Comparison of ENCODE assay signal across 1 cellular context in the genomic region with DNA sequence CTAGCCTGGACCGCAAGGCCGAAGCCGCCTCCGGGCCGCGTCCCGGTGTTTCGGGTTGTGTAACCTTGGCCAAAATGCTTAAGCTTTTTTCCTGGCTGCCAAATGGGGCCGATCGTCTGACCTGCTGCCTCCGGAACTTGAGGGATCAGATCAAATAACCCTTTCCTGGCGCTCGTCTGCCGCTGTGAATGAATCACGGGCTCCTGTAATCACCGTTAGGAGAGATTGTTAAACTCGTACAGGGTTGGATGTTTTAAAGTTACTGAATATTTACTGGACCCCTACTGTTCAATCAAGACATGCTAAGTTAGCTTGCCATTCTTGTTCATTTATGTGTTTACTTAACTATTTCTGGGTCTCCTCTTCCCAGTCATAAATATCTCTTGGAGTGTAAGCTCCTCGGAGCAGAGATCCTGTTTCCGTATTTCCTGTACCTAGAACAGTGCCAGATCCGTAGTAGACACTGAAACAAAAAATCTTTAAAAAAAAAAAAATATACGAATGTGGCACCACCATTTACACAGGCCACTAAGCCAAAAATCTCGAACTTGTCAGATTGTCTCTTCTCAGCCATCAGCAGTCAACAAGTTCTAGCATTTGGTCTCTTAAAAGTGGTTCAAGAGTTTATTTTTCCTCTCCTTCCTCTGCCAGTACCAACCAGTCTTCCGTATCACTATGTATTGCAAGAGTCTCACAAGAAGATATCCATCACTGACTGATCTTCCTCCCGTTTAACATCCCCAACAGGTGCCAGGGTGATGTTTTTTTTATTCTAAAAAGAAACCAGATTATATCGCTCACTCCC.
TF ChIP-seq lines count a peak whose summit lies in the region.

No MANE protein-coding gene starts in this region.

TF ChIP-seq in HEK293, 187 proteins besides CTCF, POLR2A, EP300 and RAD21 (continued from another document and continues in another):
- TF ChIP-seq, protein P1, sequence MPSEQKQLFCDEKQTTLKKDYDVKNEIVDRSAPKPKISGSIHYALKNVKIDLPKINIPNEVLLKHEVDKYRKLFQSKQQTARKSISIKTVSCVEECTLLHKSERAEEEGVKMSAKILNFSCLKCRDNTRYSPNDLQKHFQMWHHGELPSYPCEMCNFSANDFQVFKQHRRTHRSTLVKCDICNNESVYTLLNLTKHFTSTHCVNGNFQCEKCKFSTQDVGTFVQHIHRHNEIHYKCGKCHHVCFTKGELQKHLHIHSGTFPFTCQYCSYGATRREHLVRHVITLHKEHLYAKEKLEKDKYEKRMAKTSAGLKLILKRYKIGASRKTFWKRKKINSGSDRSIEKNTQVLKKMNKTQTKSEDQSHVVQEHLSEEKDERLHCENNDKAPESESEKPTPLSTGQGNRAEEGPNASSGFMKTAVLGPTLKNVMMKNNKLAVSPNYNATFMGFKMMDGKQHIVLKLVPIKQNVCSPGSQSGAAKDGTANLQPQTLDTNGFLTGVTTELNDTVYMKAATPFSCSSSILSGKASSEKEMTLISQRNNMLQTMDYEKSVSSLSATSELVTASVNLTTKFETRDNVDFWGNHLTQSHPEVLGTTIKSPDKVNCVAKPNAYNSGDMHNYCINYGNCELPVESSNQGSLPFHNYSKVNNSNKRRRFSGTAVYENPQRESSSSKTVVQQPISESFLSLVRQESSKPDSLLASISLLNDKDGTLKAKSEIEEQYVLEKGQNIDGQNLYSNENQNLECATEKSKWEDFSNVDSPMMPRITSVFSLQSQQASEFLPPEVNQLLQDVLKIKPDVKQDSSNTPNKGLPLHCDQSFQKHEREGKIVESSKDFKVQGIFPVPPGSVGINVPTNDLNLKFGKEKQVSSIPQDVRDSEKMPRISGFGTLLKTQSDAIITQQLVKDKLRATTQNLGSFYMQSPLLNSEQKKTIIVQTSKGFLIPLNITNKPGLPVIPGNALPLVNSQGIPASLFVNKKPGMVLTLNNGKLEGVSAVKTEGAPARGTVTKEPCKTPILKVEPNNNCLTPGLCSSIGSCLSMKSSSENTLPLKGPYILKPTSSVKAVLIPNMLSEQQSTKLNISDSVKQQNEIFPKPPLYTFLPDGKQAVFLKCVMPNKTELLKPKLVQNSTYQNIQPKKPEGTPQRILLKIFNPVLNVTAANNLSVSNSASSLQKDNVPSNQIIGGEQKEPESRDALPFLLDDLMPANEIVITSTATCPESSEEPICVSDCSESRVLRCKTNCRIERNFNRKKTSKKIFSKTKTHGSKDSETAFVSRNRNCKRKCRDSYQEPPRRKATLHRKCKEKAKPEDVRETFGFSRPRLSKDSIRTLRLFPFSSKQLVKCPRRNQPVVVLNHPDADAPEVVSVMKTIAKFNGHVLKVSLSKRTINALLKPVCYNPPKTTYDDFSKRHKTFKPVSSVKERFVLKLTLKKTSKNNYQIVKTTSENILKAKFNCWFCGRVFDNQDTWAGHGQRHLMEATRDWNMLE (tag by site-specific recombination; conservative IDR thresholded peaks at IDR 0.05; ENCODE audit: low read depth) = no peak
- no peak for TF ChIP-seq ZNF510 (tag by site-specific recombination; IDR thresholded peaks at IDR 0.05; ENCODE audit: insufficient replicate concordance)
- TF ChIP-seq ZNF175 (tag by site-specific recombination; IDR thresholded peaks at IDR 0.05) = no peak
- TF ChIP-seq, protein P2, sequence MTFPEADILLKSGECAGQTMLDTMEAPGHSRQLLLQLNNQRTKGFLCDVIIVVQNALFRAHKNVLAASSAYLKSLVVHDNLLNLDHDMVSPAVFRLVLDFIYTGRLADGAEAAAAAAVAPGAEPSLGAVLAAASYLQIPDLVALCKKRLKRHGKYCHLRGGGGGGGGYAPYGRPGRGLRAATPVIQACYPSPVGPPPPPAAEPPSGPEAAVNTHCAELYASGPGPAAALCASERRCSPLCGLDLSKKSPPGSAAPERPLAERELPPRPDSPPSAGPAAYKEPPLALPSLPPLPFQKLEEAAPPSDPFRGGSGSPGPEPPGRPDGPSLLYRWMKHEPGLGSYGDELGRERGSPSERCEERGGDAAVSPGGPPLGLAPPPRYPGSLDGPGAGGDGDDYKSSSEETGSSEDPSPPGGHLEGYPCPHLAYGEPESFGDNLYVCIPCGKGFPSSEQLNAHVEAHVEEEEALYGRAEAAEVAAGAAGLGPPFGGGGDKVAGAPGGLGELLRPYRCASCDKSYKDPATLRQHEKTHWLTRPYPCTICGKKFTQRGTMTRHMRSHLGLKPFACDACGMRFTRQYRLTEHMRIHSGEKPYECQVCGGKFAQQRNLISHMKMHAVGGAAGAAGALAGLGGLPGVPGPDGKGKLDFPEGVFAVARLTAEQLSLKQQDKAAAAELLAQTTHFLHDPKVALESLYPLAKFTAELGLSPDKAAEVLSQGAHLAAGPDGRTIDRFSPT (tag by site-specific recombination; IDR thresholded peaks at IDR 0.05) = no peak
- TF ChIP-seq KLF16 (tag by site-specific recombination; IDR thresholded peaks at IDR 0.05) = no peak
- peak; percentile 76 for TF ChIP-seq GFI1B (tag by site-specific recombination; IDR thresholded peaks at IDR 0.05)
- TF ChIP-seq ZNF610 (tag by site-specific recombination; IDR thresholded peaks at IDR 0.05; ENCODE audit: borderline replicate concordance) = no peak
- no peak for TF ChIP-seq ZBTB8A (tag by site-specific recombination; IDR thresholded peaks at IDR 0.05)
- TF ChIP-seq IKZF3 (tag by site-specific recombination; IDR thresholded peaks at IDR 0.05) = no peak
- no peak for TF ChIP-seq BCL11A (tag by site-specific recombination; IDR thresholded peaks at IDR 0.05; ENCODE audit: low read depth)
- TF ChIP-seq ZNF558 (tag by site-specific recombination; IDR thresholded peaks at IDR 0.05) = no peak; the same call in 1 of the 2 replicates
- TF ChIP-seq, protein P3, sequence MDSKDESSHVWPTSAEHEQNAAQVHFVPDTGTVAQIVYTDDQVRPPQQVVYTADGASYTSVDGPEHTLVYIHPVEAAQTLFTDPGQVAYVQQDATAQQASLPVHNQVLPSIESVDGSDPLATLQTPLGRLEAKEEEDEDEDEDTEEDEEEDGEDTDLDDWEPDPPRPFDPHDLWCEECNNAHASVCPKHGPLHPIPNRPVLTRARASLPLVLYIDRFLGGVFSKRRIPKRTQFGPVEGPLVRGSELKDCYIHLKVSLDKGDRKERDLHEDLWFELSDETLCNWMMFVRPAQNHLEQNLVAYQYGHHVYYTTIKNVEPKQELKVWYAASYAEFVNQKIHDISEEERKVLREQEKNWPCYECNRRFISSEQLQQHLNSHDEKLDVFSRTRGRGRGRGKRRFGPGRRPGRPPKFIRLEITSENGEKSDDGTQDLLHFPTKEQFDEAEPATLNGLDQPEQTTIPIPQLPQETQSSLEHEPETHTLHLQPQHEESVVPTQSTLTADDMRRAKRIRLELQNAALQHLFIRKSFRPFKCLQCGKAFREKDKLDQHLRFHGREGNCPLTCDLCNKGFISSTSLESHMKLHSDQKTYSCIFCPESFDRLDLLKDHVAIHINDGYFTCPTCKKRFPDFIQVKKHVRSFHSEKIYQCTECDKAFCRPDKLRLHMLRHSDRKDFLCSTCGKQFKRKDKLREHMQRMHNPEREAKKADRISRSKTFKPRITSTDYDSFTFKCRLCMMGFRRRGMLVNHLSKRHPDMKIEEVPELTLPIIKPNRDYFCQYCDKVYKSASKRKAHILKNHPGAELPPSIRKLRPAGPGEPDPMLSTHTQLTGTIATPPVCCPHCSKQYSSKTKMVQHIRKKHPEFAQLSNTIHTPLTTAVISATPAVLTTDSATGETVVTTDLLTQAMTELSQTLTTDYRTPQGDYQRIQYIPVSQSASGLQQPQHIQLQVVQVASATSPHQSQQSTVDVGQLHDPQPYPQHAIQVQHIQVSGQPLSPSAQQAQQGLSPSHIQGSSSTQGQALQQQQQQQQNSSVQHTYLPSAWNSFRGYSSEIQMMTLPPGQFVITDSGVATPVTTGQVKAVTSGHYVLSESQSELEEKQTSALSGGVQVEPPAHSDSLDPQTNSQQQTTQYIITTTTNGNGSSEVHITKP (tag by site-specific recombination; IDR thresholded peaks at IDR 0.05) = no peak
- TF ChIP-seq ZNF555 (tag by site-specific recombination; conservative IDR thresholded peaks at IDR 0.05) = no peak
- no peak for TF ChIP-seq GLIS1 (tag by site-specific recombination; IDR thresholded peaks at IDR 0.05)
- TF ChIP-seq SCRT2 (tag by site-specific recombination; IDR thresholded peaks at IDR 0.05) = peak; percentile 93
- no peak for TF ChIP-seq YY2 (tag by site-specific recombination; IDR thresholded peaks at IDR 0.05)
- TF ChIP-seq ZNF843 (tag by site-specific recombination; IDR thresholded peaks at IDR 0.05) = 0 out of 2 replicates have a peak, but pooled peaks have one; percentile 12
- TF ChIP-seq HOXD13 (CRISPR knock-in tag; IDR thresholded peaks at IDR 0.05; ENCODE audit: borderline replicate concordance) = no peak
- no peak for TF ChIP-seq ZNF146 (tag by site-specific recombination; IDR thresholded peaks at IDR 0.05)
- TF ChIP-seq PRDM1 (tag by site-specific recombination; IDR thresholded peaks at IDR 0.05) = no peak
- TF ChIP-seq ZNF341 (tag by site-specific recombination; IDR thresholded peaks at IDR 0.05; ENCODE audit: low read depth) = no peak
- no peak for TF ChIP-seq ZNF133 (tag by site-specific recombination; IDR thresholded peaks at IDR 0.05)
- TF ChIP-seq TCF7L2 (IDR thresholded peaks at IDR 0.05; ENCODE audit: borderline replicate concordance, low read depth, low read length) = no peak
- no peak for TF ChIP-seq ZNF654 (tag by site-specific recombination; IDR thresholded peaks at IDR 0.05; ENCODE audit: low read depth)
- TF ChIP-seq ZNF548 (tag by site-specific recombination; IDR thresholded peaks at IDR 0.05) = no peak
- TF ChIP-seq BCL11B (tag by site-specific recombination; IDR thresholded peaks at IDR 0.05; ENCODE audit: low read depth) = no peak
- no peak for TF ChIP-seq ZNF366 (tag by site-specific recombination; conservative IDR thresholded peaks at IDR 0.05)
- TF ChIP-seq, protein P4, sequence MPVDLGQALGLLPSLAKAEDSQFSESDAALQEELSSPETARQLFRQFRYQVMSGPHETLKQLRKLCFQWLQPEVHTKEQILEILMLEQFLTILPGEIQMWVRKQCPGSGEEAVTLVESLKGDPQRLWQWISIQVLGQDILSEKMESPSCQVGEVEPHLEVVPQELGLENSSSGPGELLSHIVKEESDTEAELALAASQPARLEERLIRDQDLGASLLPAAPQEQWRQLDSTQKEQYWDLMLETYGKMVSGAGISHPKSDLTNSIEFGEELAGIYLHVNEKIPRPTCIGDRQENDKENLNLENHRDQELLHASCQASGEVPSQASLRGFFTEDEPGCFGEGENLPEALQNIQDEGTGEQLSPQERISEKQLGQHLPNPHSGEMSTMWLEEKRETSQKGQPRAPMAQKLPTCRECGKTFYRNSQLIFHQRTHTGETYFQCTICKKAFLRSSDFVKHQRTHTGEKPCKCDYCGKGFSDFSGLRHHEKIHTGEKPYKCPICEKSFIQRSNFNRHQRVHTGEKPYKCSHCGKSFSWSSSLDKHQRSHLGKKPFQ (tag by site-specific recombination; IDR thresholded peaks at IDR 0.05) = no peak
- peak; percentile 61 for TF ChIP-seq ZEB2 (tag by site-specific recombination; IDR thresholded peaks at IDR 0.05)
- TF ChIP-seq WT1 (tag by site-specific recombination; IDR thresholded peaks at IDR 0.05) = peak; percentile 66; the same call in 1 of the 2 replicates
- no peak for TF ChIP-seq KLF7 (tag by site-specific recombination; IDR thresholded peaks at IDR 0.05; ENCODE audit: borderline replicate concordance)
- TF ChIP-seq ZNF302 (tag by site-specific recombination; IDR thresholded peaks at IDR 0.05; ENCODE audit: low read depth) = no peak
- no peak for TF ChIP-seq ZNF768 (tag by site-specific recombination; IDR thresholded peaks at IDR 0.05)
- no peak for TF ChIP-seq ZNF701 (tag by site-specific recombination; IDR thresholded peaks at IDR 0.05)
- no peak for TF ChIP-seq ZNF785 (tag by site-specific recombination; IDR thresholded peaks at IDR 0.05)
- TF ChIP-seq, protein P5, sequence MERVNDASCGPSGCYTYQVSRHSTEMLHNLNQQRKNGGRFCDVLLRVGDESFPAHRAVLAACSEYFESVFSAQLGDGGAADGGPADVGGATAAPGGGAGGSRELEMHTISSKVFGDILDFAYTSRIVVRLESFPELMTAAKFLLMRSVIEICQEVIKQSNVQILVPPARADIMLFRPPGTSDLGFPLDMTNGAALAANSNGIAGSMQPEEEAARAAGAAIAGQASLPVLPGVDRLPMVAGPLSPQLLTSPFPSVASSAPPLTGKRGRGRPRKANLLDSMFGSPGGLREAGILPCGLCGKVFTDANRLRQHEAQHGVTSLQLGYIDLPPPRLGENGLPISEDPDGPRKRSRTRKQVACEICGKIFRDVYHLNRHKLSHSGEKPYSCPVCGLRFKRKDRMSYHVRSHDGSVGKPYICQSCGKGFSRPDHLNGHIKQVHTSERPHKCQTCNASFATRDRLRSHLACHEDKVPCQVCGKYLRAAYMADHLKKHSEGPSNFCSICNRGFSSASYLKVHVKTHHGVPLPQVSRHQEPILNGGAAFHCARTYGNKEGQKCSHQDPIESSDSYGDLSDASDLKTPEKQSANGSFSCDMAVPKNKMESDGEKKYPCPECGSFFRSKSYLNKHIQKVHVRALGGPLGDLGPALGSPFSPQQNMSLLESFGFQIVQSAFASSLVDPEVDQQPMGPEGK (tag by site-specific recombination; IDR thresholded peaks at IDR 0.05) = no peak
- TF ChIP-seq, protein P6, sequence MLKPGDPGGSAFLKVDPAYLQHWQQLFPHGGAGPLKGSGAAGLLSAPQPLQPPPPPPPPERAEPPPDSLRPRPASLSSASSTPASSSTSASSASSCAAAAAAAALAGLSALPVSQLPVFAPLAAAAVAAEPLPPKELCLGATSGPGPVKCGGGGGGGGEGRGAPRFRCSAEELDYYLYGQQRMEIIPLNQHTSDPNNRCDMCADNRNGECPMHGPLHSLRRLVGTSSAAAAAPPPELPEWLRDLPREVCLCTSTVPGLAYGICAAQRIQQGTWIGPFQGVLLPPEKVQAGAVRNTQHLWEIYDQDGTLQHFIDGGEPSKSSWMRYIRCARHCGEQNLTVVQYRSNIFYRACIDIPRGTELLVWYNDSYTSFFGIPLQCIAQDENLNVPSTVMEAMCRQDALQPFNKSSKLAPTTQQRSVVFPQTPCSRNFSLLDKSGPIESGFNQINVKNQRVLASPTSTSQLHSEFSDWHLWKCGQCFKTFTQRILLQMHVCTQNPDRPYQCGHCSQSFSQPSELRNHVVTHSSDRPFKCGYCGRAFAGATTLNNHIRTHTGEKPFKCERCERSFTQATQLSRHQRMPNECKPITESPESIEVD (tag by site-specific recombination; IDR thresholded peaks at IDR 0.05) = no peak
- TF ChIP-seq ZBTB17 (tag by site-specific recombination; IDR thresholded peaks at IDR 0.05) = peak; percentile 38
- TF ChIP-seq ZNF560 (tag by site-specific recombination; IDR thresholded peaks at IDR 0.05; ENCODE audit: borderline replicate concordance) = no peak
- TF ChIP-seq MYNN (tag by site-specific recombination; IDR thresholded peaks at IDR 0.05; ENCODE audit: borderline replicate concordance) = no peak
- no peak for TF ChIP-seq REPIN1 (tag by site-specific recombination; IDR thresholded peaks at IDR 0.05; ENCODE audit: low read depth)
- no peak for TF ChIP-seq ZNF837 (tag by site-specific recombination; IDR thresholded peaks at IDR 0.05)
- no peak for TF ChIP-seq ZNF501 (tag by site-specific recombination; IDR thresholded peaks at IDR 0.05)
- no peak for TF ChIP-seq ZNF76 (tag by site-specific recombination; IDR thresholded peaks at IDR 0.05; ENCODE audit: borderline replicate concordance, low read depth)
- TF ChIP-seq, protein P7, sequence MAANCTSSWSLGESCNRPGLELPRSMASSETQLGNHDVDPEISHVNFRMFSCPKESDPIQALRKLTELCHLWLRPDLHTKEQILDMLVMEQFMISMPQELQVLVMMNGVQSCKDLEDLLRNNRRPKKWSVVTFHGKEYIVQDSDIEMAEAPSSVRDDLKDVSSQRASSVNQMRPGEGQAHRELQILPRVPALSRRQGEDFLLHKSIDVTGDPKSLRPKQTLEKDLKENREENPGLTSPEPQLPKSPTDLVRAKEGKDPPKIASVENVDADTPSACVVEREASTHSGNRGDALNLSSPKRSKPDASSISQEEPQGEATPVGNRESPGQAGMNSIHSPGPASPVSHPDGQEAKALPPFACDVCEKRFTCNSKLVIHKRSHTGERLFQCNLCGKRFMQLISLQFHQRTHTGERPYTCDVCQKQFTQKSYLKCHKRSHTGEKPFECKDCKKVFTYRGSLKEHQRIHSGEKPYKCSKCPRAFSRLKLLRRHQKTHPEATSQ (tag by site-specific recombination; IDR thresholded peaks at IDR 0.05) = no peak
